10 cellular contexts compared by ENCODE assay signal in the genomic region with DNA sequence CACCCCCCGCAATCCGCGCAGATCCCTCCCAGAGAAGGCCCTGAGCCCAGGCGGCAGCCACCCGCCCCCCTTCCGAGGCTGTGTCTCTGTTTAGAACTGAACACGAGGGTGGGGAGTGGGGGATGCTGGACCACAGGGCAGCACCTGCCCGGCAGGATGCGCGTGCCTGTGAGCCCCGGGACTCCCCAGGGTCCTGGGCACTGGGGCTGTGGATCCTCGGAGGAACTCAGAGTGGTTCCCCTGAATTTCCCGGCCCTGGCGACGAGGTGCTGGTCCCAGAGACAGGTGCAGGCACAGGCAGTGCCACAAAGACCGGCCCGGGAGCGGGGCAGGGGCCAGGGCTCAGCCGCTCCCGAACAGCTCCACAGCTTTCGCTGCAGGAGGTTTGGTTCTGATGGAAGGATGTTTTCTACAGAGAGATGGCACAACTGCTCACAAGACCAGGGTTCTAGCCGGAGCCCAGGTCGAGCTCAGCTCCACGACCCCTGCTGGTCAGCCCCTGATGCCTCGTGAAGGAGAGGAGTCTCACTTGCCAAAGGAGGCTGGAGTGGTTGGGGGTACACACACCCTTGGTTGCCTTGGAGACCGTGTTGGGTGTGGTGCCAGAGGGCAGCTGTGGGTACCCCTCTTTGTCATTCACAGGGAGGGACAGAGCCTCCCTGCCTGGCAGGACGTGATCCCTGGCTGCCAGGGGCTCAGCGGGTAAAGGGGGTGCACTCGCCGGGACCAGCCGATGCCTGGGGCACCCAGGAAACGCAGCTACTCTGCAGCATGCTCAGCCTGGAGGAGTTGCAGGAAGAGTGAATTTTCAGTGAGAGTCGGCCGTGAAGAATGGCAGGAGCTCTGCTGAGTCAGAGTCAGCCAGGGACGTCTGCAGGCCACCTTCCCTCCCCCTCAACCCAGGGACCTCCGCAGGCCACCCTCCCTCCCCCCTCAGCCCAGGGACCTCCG. TPM values are rescaled to one million over a fixed set of nuclear protein-coding genes. Genes with fewer than 3 reads are reported as not detected.
DNase-seq lines count a peak whose midpoint lies in the region; ATAC-seq and TF ChIP-seq lines count a peak whose summit lies in the region.
"Had no signal": no experiment of that assay in that cellular context is flagged by ENCODE, and none has a peak within 500 bp of the region (broad histone marks: within the 10 kb centered on the region; RNA-seq: fewer than 3 reads in every experiment).

No MANE protein-coding gene starts in this region.

- H3K79me1 ChIP-seq in trophoblast cell (ENCODE audit: low read length) = peaks cover 5% of the 10 kb centered on the region

- H3K79me2 ChIP-seq in trophoblast cell (ENCODE audit: control insufficient read depth, insufficient read depth, low read length, poor library complexity) = no peaks in the 10 kb centered on the region

- peak overlapping the region; percentile 64 for H3K4me3 Mint-ChIP-seq in T-helper 2 cell treated with Interferon-gamma antibody and Interleukin-4, amounts not matched to agents 5 μg/mL and 100 μg/mL, for 36 hours
- peak overlapping the region; percentile 72 to 84 for H3K4me3 Mint-ChIP-seq in effector memory CD8-positive, alpha-beta T cell

- no peak overlapping the region for H3K27ac ChIP-seq in trophoblast cell (ENCODE audit: low read depth, low read length)
- H3K27ac ChIP-seq: epithelial cell of prostate had no signal

- peaks cover 4% of the 10 kb centered on the region for H3K9me3 ChIP-seq in trophoblast cell (ENCODE audit: insufficient read depth, low read depth, low read length)
- H3K9me3 ChIP-seq: HAP-1 had no signal

- no peak overlapping the region for H3K27ac Mint-ChIP-seq in T-helper 2 cell treated with Interferon-gamma antibody and Interleukin-4, amounts not matched to agents 5 μg/mL and 100 μg/mL, for 36 hours
- peak overlapping the region; percentile 28 to 79 for H3K27ac Mint-ChIP-seq in effector memory CD8-positive, alpha-beta T cell

- peak overlapping the region; percentile 83 for H4K12ac ChIP-seq in trophoblast cell (ENCODE audit: low read depth, low read length)

- H3K18ac ChIP-seq in trophoblast cell (ENCODE audit: low read length) = peak overlapping the region; percentile 80

- H2BK120ac ChIP-seq in trophoblast cell (ENCODE audit: insufficient read depth, low read length, poor library complexity) = no peak overlapping the region

- WGBS in trophoblast cell (ENCODE audit: extremely low coverage, insufficient coverage, insufficient read length) = no CpG with 5 or more reads among the region's 37 CpGs

- peak overlapping the region; percentile 2 for H2BK12ac ChIP-seq in trophoblast cell (ENCODE audit: low read length)

- peak overlapping the region; percentile 67 for H3K9ac ChIP-seq in trophoblast cell (ENCODE audit: low read length)

- no peaks in the 10 kb centered on the region for H3K27me3 ChIP-seq in trophoblast cell (ENCODE audit: insufficient read depth, low read length)

- H3K27me3 Mint-ChIP-seq in T-helper 2 cell treated with Interferon-gamma antibody and Interleukin-4, amounts not matched to agents 5 μg/mL and 100 μg/mL, for 36 hours (ENCODE audit: low read depth) = no peaks in the 10 kb centered on the region
- no peaks in the 10 kb centered on the region for H3K27me3 Mint-ChIP-seq in effector memory CD8-positive, alpha-beta T cell

- CTCF ChIA-PET in HEK293T (lab: Yijun Ruan, JAX) = no interaction called here

- no peak overlapping the region for H3K4ac ChIP-seq in trophoblast cell (ENCODE audit: low read depth, low read length)

- peak overlapping the region; percentile 38 for H3K14ac ChIP-seq in trophoblast cell (ENCODE audit: low read length)

- DNase-seq in AG08395 (ENCODE audit: low spot score) (peak; percentile 10), trophoblast cell (no peak), HEK293T (ENCODE audit: extremely low spot score) (no peak), T-helper 9 cell (no peak)
- DNase-seq in T-helper 2 cell treated with Interferon-gamma antibody and Interleukin-4, amounts not matched to agents 5 μg/mL and 100 μg/mL, for 36 hours (ENCODE audit: low spot score) = no peak
- no peak for DNase-seq in effector memory CD8-positive, alpha-beta T cell

- no peak overlapping the region for H3K4me3 ChIP-seq in trophoblast cell (ENCODE audit: low read depth, low read length)
- H3K4me3 ChIP-seq: HAP-1 had no signal

- H3K4me2 ChIP-seq in trophoblast cell (ENCODE audit: low read length) = peak overlapping the region; percentile 47

- H3K4me1 Mint-ChIP-seq in T-helper 2 cell treated with Interferon-gamma antibody and Interleukin-4, amounts not matched to agents 5 μg/mL and 100 μg/mL, for 36 hours (ENCODE audit: low read depth) = peaks cover 5% of the 10 kb centered on the region
- H3K4me1 Mint-ChIP-seq in effector memory CD8-positive, alpha-beta T cell (ENCODE audit: low read depth in 2 of 2) = peaks cover 10 to 12% of the 10 kb centered on the region in 2 donors

- no peaks in the 10 kb centered on the region for H3K36me3 ChIP-seq in trophoblast cell (ENCODE audit: control insufficient read depth in 1 of 2, insufficient read depth in 2 of 2, low read length in 2 of 2)
- H3K36me3 ChIP-seq: HAP-1 had no signal

- no peak overlapping the region for H2BK5ac ChIP-seq in trophoblast cell (ENCODE audit: low read depth, low read length, poor library complexity)

- peak overlapping the region; percentile 44 for H4K91ac ChIP-seq in trophoblast cell (ENCODE audit: low read depth, low read length)

- H3K4me1 ChIP-seq in trophoblast cell (ENCODE audit: control insufficient read depth in 1 of 2, insufficient read depth in 2 of 2, low read length in 2 of 2) = peaks cover 4 to 6% of the 10 kb centered on the region in 2 experiments
- H3K4me1 ChIP-seq: HAP-1 had no signal

- peak; percentile 24 for ATAC-seq in GM18867 (IDR thresholded peaks at IDR 0.05; ENCODE audit: unreplicated experiment)
- ATAC-seq in effector memory CD8-positive, alpha-beta T cell (replicated peaks) = peak; percentile 38
- no peak for ATAC-seq in HG02973 (IDR thresholded peaks at IDR 0.05; ENCODE audit: unreplicated experiment)

- no peaks in the 10 kb centered on the region for H3K36me3 Mint-ChIP-seq in T-helper 2 cell treated with Interferon-gamma antibody and Interleukin-4, amounts not matched to agents 5 μg/mL and 100 μg/mL, for 36 hours (ENCODE audit: low read depth)
- peaks cover 13% of the 10 kb centered on the region for H3K36me3 Mint-ChIP-seq in effector memory CD8-positive, alpha-beta T cell (ENCODE audit: insufficient read depth)

- peak overlapping the region; percentile 42 for H2AK5ac ChIP-seq in trophoblast cell (ENCODE audit: low read length)

- no peaks in the 10 kb centered on the region for H3K9me3 Mint-ChIP-seq in T-helper 2 cell treated with Interferon-gamma antibody and Interleukin-4, amounts not matched to agents 5 μg/mL and 100 μg/mL, for 36 hours
- H3K9me3 Mint-ChIP-seq in effector memory CD8-positive, alpha-beta T cell = no peaks in the 10 kb centered on the region

- H4K8ac ChIP-seq in trophoblast cell (ENCODE audit: low read depth, low read length) = peak overlapping the region; percentile 13

- H3K23ac ChIP-seq in trophoblast cell (ENCODE audit: low read length) = no peak overlapping the region

- H2AFZ ChIP-seq in trophoblast cell (ENCODE audit: insufficient read depth, low read length, poor library complexity) = no peak overlapping the region

- POLR2A ChIA-PET in HEK293T (lab: Yijun Ruan, JAX) = no interaction called here

TF ChIP-seq in HEK293T, 16 proteins besides CTCF, POLR2A, EP300 and RAD21:
- TF ChIP-seq CTBP1 (IDR thresholded peaks at IDR 0.05; ENCODE audit: borderline replicate concordance) (no peak), PKNOX1 (IDR thresholded peaks at IDR 0.05) (no peak), FOXK2 (IDR thresholded peaks at IDR 0.05) (no peak), BHLHE40 (IDR thresholded peaks at IDR 0.05; ENCODE audit: borderline replicate concordance) (no peak), TARDBP (IDR thresholded peaks at IDR 0.05) (no peak), ELF4 (IDR thresholded peaks at IDR 0.05) (no peak), HDGF (IDR thresholded peaks at IDR 0.05; ENCODE audit: borderline replicate concordance) (no peak), ARNT (IDR thresholded peaks at IDR 0.05) (no peak), SP1 (IDR thresholded peaks at IDR 0.05) (no peak), ZNF384 (IDR thresholded peaks at IDR 0.05) (no peak), LEF1 (IDR thresholded peaks at IDR 0.05; ENCODE audit: borderline replicate concordance) (no peak)
TF ChIP-seq in HEK293T: peak in this region for 0.

RNA-seq across cellular contexts. Expression of gene NEU4, which starts 4.4 kb away (rescaled TPM):
- polyA plus RNA-seq in trophoblast cell (2013) = 0.11 and 0.19 TPM in 2 replicates

RNA-seq across cellular contexts. Expression of gene GAL3ST2, which starts 28.0 kb away (rescaled TPM):
- 0.19 and 0.24 TPM in 2 replicates for polyA plus RNA-seq in trophoblast cell (2013)

RNA-seq across cellular contexts. Expression of gene PDCD1, which starts 54.1 kb away (rescaled TPM):
- not detected in 2 replicates for polyA plus RNA-seq in trophoblast cell (2013)
